ENCODE assay signal across 1 cellular context in genomic region chr3:70108546-70108945, GRCh38.
TF ChIP-seq lines count a peak whose summit lies in the region.

No MANE protein-coding gene starts in this region.

TF ChIP-seq in GM23338, 12 proteins besides CTCF, POLR2A, EP300 and RAD21 (continued from another document):
- TF ChIP-seq, protein P1, sequence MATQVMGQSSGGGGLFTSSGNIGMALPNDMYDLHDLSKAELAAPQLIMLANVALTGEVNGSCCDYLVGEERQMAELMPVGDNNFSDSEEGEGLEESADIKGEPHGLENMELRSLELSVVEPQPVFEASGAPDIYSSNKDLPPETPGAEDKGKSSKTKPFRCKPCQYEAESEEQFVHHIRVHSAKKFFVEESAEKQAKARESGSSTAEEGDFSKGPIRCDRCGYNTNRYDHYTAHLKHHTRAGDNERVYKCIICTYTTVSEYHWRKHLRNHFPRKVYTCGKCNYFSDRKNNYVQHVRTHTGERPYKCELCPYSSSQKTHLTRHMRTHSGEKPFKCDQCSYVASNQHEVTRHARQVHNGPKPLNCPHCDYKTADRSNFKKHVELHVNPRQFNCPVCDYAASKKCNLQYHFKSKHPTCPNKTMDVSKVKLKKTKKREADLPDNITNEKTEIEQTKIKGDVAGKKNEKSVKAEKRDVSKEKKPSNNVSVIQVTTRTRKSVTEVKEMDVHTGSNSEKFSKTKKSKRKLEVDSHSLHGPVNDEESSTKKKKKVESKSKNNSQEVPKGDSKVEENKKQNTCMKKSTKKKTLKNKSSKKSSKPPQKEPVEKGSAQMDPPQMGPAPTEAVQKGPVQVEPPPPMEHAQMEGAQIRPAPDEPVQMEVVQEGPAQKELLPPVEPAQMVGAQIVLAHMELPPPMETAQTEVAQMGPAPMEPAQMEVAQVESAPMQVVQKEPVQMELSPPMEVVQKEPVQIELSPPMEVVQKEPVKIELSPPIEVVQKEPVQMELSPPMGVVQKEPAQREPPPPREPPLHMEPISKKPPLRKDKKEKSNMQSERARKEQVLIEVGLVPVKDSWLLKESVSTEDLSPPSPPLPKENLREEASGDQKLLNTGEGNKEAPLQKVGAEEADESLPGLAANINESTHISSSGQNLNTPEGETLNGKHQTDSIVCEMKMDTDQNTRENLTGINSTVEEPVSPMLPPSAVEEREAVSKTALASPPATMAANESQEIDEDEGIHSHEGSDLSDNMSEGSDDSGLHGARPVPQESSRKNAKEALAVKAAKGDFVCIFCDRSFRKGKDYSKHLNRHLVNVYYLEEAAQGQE (IDR thresholded peaks at IDR 0.05; ENCODE audit: unreplicated experiment): no peak
- no peak for TF ChIP-seq ZNF114 (CRISPR knock-in tag; IDR thresholded peaks at IDR 0.05)
- TF ChIP-seq STAT1 (IDR thresholded peaks at IDR 0.05; ENCODE audit: unreplicated experiment): no peak
- no peak for TF ChIP-seq CREB1 (CRISPR knock-in tag; IDR thresholded peaks at IDR 0.05; ENCODE audit: low read depth)
- no peak for TF ChIP-seq ETS1 (IDR thresholded peaks at IDR 0.05)
- TF ChIP-seq JUNB (IDR thresholded peaks at IDR 0.05; ENCODE audit: unreplicated experiment): no peak
- no peak for TF ChIP-seq EZH2phosphoT487 (IDR thresholded peaks at IDR 0.05; ENCODE audit: unreplicated experiment)
